ENCODE assay signal across 18 cellular contexts in genomic region chr4:126710935-126711334, GRCh38.
DNase-seq lines count a peak whose midpoint lies in the region; ATAC-seq and TF ChIP-seq lines count a peak whose summit lies in the region.
"Had no signal": no experiment of that assay in that cellular context is flagged by ENCODE, and none has a peak within 500 bp of the region (broad histone marks: within the 10 kb centered on the region; RNA-seq: fewer than 3 reads in every experiment).

No MANE protein-coding gene starts in this region.

- no peak overlapping the region for H3K18ac ChIP-seq in IMR-90 (ENCODE audit: low read depth, low read length)

- no peak overlapping the region for H3K4me3 ChIP-seq in IMR-90 (ENCODE audit: insufficient read depth, low read depth, low read length)
- H3K4me3 ChIP-seq: BLaER1, K562 had no signal

- H3K36me3 ChIP-seq in IMR-90 (ENCODE audit: control insufficient read depth, insufficient read depth, low read length): no peaks in the 10 kb centered on the region
- H3K36me3 ChIP-seq: BLaER1 had no signal

- H3K9ac ChIP-seq in IMR-90 (ENCODE audit: low read depth, low read length): no peak overlapping the region
- H3K9ac ChIP-seq: BLaER1 had no signal

- H2BK20ac ChIP-seq in IMR-90 (ENCODE audit: low read depth, low read length): no peak overlapping the region

- 0 out of 2 replicates have a peak overlapping the region, but pooled peaks have one; percentile 20 for H3K4ac ChIP-seq in IMR-90 (ENCODE audit: low read depth, low read length)

- H2BK120ac ChIP-seq in IMR-90 (ENCODE audit: low read depth, low read length): no peak overlapping the region

- no peak overlapping the region for H3K4me2 ChIP-seq in IMR-90 (ENCODE audit: low read depth, low read length)
- H3K4me2 ChIP-seq: BLaER1 had no signal

- no peaks in the 10 kb centered on the region for H3K4me1 ChIP-seq in IMR-90 (ENCODE audit: control insufficient read depth, insufficient read depth, low read length)
- H3K4me1 ChIP-seq: BLaER1 had no signal

- peak; percentile 26 for DNase-seq in ELR (ENCODE audit: low read depth)
- no peak for DNase-seq in IMR-90
- DNase-seq in RWPE1 (ENCODE audit: low spot score): peak; percentile 18
- peak; percentile 26 for DNase-seq in epithelial cell of prostate (ENCODE audit: low read depth, low spot score)
- no peak for DNase-seq in stimulated activated CD4-positive, alpha-beta T cell treated with anti-CD3 and anti-CD28 coated beads, Interleukin-4, amount 100 ng/mL, for 24 hours
- DNase-seq in kidney tubule cell (ENCODE audit: low spot score): no peak
- DNase-seq: 8988T; CD4-positive, alpha-beta memory T cell; DMS153; DMS79; GF-D8; HFFc6 had no signal

- ATAC-seq in IMR-90 (ENCODE audit: low read depth) (no peak), HG03354 (IDR thresholded peaks at IDR 0.05; ENCODE audit: poor library complexity, severe bottlenecking, unreplicated experiment) (no peak), HG03469 (IDR thresholded peaks at IDR 0.05; ENCODE audit: unreplicated experiment) (no peak)
- ATAC-seq: HCT116, K562 had no signal

- no peak overlapping the region for H4K91ac ChIP-seq in IMR-90 (ENCODE audit: insufficient read depth, low read depth, low read length)

- no peak overlapping the region for H2AFZ ChIP-seq in IMR-90 (replicated peaks; ENCODE audit: low read length, poor library complexity)

- TF ChIP-seq POLR2A in IMR-90 (IDR thresholded peaks at IDR 0.05; ENCODE audit: low read depth, low read length): no peak

- no peak overlapping the region for H2BK5ac ChIP-seq in IMR-90 (ENCODE audit: low read depth, low read length, poor library complexity, severe bottlenecking)

- intact Hi-C loops in IMR-90 (cut with micrococcal nuclease): no loop called here

- H3K79me1 ChIP-seq in IMR-90 (ENCODE audit: low read depth in 1 of 2, low read length in 2 of 2): no peaks in the 10 kb centered on the region

- no peaks in the 10 kb centered on the region for H3K9me3 ChIP-seq in IMR-90 (ENCODE audit: control insufficient read depth, insufficient read depth, low read length)
- H3K9me3 ChIP-seq: BLaER1 had no signal

- no peak overlapping the region for H2BK15ac ChIP-seq in IMR-90 (ENCODE audit: low read depth, low read length)

- no peaks in the 10 kb centered on the region for H3K9me1 ChIP-seq in IMR-90 (ENCODE audit: insufficient read depth, low read length)

- POLR2A ChIA-PET in IMR-90 (lab: Charles Lee; ENCODE audit: unreplicated experiment): no interaction called here
- POLR2A ChIA-PET in RWPE1 (lab: Yijun Ruan, JAX; ENCODE audit: low non-redundant PET): no interaction called here

- CTCF ChIA-PET in IMR-90 (lab: Yijun Ruan, JAX) (interaction anchor here (0.6 kb wide), 1 partner anchor 1396 kb away, joined by 3 read pairs; no protein-coding TSS in a partner anchor), RWPE1 (lab: Yijun Ruan, JAX) (no interaction called here)

- no peak overlapping the region for H2AK5ac ChIP-seq in IMR-90 (ENCODE audit: low read depth, low read length)

- H4K5ac ChIP-seq in IMR-90 (ENCODE audit: low read depth, low read length): no peak overlapping the region

- no peak for TF ChIP-seq RAD21 in IMR-90 (IDR thresholded peaks at IDR 0.05; ENCODE audit: low read length)

- H3K27me3 ChIP-seq in IMR-90 (ENCODE audit: control insufficient read depth, insufficient read depth, low read length): no peaks in the 10 kb centered on the region
- H3K27me3 ChIP-seq: BLaER1 had no signal

- no peak for TF ChIP-seq CTCF in IMR-90 (conservative IDR thresholded peaks at IDR 0.05; ENCODE audit: low read depth, low read length)
- no peak for TF ChIP-seq CTCF in RWPE1 (conservative IDR thresholded peaks at IDR 0.05; ENCODE audit: low read depth)

- no peaks in the 10 kb centered on the region for H4K20me1 ChIP-seq in IMR-90 (ENCODE audit: insufficient read depth, low read length)
- H4K20me1 ChIP-seq: BLaER1 had no signal

- H3K56ac ChIP-seq in IMR-90 (ENCODE audit: extremely low read depth, insufficient read depth, low read length): no peak overlapping the region

- H2AK9ac ChIP-seq in IMR-90 (replicated peaks; ENCODE audit: low read depth, low read length, poor library complexity): no peak overlapping the region

- in situ Hi-C loops in IMR-90 (cut with MboI; ENCODE audit: low sequenced_read_pairs): no loop called here

- H3K14ac ChIP-seq in IMR-90 (replicated peaks; ENCODE audit: low read depth, low read length): no peak overlapping the region

- dilution Hi-C loops in IMR-90 (cut with HindIII; ENCODE audit: low sequenced_read_pairs, unreplicated experiment): no loop called here

- H3K27ac ChIP-seq in IMR-90 (ENCODE audit: insufficient read depth, low read length) (no peak overlapping the region), RWPE1 (no peak overlapping the region), epithelial cell of prostate (no peak overlapping the region)
- H3K27ac ChIP-seq: BLaER1, HL-60 had no signal

- H4K8ac ChIP-seq in IMR-90 (ENCODE audit: low read depth in 2 of 2, low read length in 2 of 2): no peak overlapping the region

- BruUV-seq in IMR-90 (replicated peaks; lab: Mats Ljungman, UMichigan): no TSS peak

- H3K23ac ChIP-seq in IMR-90 (ENCODE audit: low read depth, low read length): no peak overlapping the region

TF ChIP-seq in IMR-90, 13 proteins besides CTCF, POLR2A, EP300 and RAD21:
- TF ChIP-seq BHLHE40 (IDR thresholded peaks at IDR 0.05; ENCODE audit: low read depth, low read length) (no peak), CEBPB (IDR thresholded peaks at IDR 0.05; ENCODE audit: low read depth, low read length) (no peak), USF2 (IDR thresholded peaks at IDR 0.05; ENCODE audit: low read depth, low read length) (no peak)

Comparison
In these comparisons a context has a peak if more than half of its experiments do, and no peak if none do; other contexts are left out.
1. DNase-seq: peak in ELR (single experiment), RWPE1 (single experiment) and epithelial cell of prostate (single experiment); none in IMR-90 (single experiment), stimulated activated CD4-positive, alpha-beta T cell treated with anti-CD3 and anti-CD28 coated beads, Interleukin-4, amount 100 ng/mL, for 24 hours (single experiment) and kidney tubule cell (single experiment).